Comparison of ENCODE assay signal across 7 cellular contexts in genomic region chr9:89674667-89675402, GRCh38.
A peak's percentile ranks its signal among the peaks of the same experiment; 100 is the strongest.
DNase-seq lines count a peak whose midpoint lies in the region; ATAC-seq and TF ChIP-seq lines count a peak whose summit lies in the region.

No MANE protein-coding gene starts in this region.

- no peaks in the 10 kb centered on the region for H3K27me3 Mint-ChIP-seq in T-cell

- H3K4me1 ChIP-seq in adrenal gland (replicated peaks in 1 of 2) (peaks cover 14 to 21% of the 10 kb centered on the region in 2 donors), aorta (ENCODE audit: control insufficient read depth in 1 of 2, insufficient read depth in 2 of 2, low read length in 2 of 2) (no peaks in the 10 kb centered on the region)

- no peaks in the 10 kb centered on the region for H3K9me3 ChIP-seq in adrenal gland (replicated peaks in 1 of 3)
- no peaks in the 10 kb centered on the region for H3K9me3 ChIP-seq in aorta (ENCODE audit: control insufficient read depth, low read length)

- H3K4me3 ChIP-seq in adrenal gland, result no peak overlapping the region
- no peak overlapping the region for H3K4me3 ChIP-seq in aorta (ENCODE audit: low read length in 2 of 2)

- TF ChIP-seq POLR2A in adrenal gland (IDR thresholded peaks at IDR 0.05), result no peak

- CTCF ChIA-PET in RWPE1 (lab: Yijun Ruan, JAX) (interaction anchor here (0.5 to 1.2 kb wide), 2 partner anchors 14 to 139 kb away, joined by 4 to 6 read pairs; no protein-coding TSS in a partner anchor), T-cell (lab: Charles Lee) (no interaction called here)

- H3K4me3 Mint-ChIP-seq in T-cell, result no peak overlapping the region

- POLR2A ChIA-PET in RWPE1 (lab: Yijun Ruan, JAX; ENCODE audit: low non-redundant PET) (no interaction called here), T-cell (lab: Charles Lee) (no interaction called here)

- H3K27ac Mint-ChIP-seq in T-cell, result no peak overlapping the region

- peak overlapping the region; percentile 49 to 87 (median 83) for H3K27ac ChIP-seq in adrenal gland
- H3K27ac ChIP-seq in aorta (ENCODE audit: low read depth in 1 of 2, low read length in 2 of 2), result no peak overlapping the region
- H3K27ac ChIP-seq in RWPE1, result no peak overlapping the region

- DNase-seq in NCI-H2029 treated with DMSO at 0.1 percent for 48 hours (lab: John Stamatoyannopoulos, UW) (peak; percentile 95), adrenal gland (peak; percentile 68 to 92 (median 84)), left kidney (ENCODE audit: low read depth, low spot score) (peak; percentile 91), aorta (peak in 1 of 2 donors; percentile 43), RWPE1 (ENCODE audit: low spot score) (no peak), T-cell (no peak)
- no peak for DNase-seq in activated effector memory CD4-positive, alpha-beta T cell treated with Interleukin-2 at 50 U/mL for 16 hours

- H3K4me1 Mint-ChIP-seq in T-cell, result no peaks in the 10 kb centered on the region

- H3K36me3 Mint-ChIP-seq in T-cell, result no peaks in the 10 kb centered on the region

- H3K36me3 ChIP-seq in adrenal gland (replicated peaks in 1 of 2) (no peaks in the 10 kb centered on the region), aorta (ENCODE audit: control insufficient read depth in 1 of 2, insufficient read depth in 2 of 2, low read length in 1 of 2) (no peaks in the 10 kb centered on the region)

- WGBS in adrenal gland, 4 donors, result 35 to 60% (median 55%) methylated on average over 6 to 11 of the region's 11 CpGs
- WGBS in aorta, 2 donors, result 73 to 79% methylated on average over 11 of the region's 11 CpGs

- H3K9me3 Mint-ChIP-seq in T-cell, result peaks cover 0 to 5% (median 3%) of the 10 kb centered on the region in 3 donors

- intact Hi-C loops in adrenal gland (cut with DNase I), result no loop called here
- intact Hi-C loops in aorta (cut with DNase I), result no loop called here

- TF ChIP-seq CTCF in adrenal gland (IDR thresholded peaks at IDR 0.05), result peak in 2 of 6 experiments; percentile 15 to 23
- TF ChIP-seq CTCF in RWPE1 (conservative IDR thresholded peaks at IDR 0.05; ENCODE audit: low read depth), result no peak

- H3K27me3 ChIP-seq in adrenal gland (no peaks in the 10 kb centered on the region), aorta (ENCODE audit: control insufficient read depth in 1 of 2, insufficient read depth in 2 of 2, low read length in 1 of 2) (no peaks in the 10 kb centered on the region)

- ATAC-seq in aorta (ENCODE audit: low FRiP score), result peak; percentile 75
- ATAC-seq in T-cell (replicated peaks in 1 of 4), result no peak

Comparison
In these comparisons a context has a peak if more than half of its experiments do, and no peak if none do; other contexts are left out.
1. DNase-seq: peak in NCI-H2029 treated with DMSO at 0.1 percent for 48 hours (single experiment), adrenal gland (7 of 7) and left kidney (single experiment); none in activated effector memory CD4-positive, alpha-beta T cell treated with Interleukin-2 at 50 U/mL for 16 hours (single experiment), RWPE1 (single experiment) and T-cell (0 of 34).
2. H3K27ac ChIP-seq: peak in adrenal gland (5 of 5); none in aorta (0 of 2) and RWPE1 (single experiment).